ENCODE assay signal across 11 cellular contexts in the genomic region with DNA sequence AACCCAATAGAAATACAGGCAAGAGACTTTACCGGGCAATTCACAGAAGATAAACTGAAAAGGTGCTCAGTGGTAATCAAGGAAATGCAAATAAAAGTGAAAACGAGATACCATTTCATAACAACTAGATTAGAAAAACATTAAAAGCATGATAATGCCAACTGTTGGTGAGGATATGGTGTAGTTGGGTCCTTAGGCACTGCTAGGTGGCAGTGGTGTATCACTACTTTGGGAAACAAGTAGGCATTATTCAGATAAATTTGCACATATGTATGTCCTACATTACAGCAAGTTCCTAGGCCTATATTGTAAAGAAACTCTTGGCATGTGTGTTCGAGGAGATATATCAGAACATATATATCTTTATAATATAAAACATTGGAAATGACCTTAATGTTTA. TPM values are rescaled to one million over a fixed set of nuclear protein-coding genes. Genes with fewer than 3 reads are reported as not detected.
DNase-seq lines count a peak whose midpoint lies in the region; ATAC-seq and TF ChIP-seq lines count a peak whose summit lies in the region.
"Had no signal": no experiment of that assay in that cellular context is flagged by ENCODE, and none has a peak within 500 bp of the region (broad histone marks: within the 10 kb centered on the region; RNA-seq: fewer than 3 reads in every experiment).

No MANE protein-coding gene starts in this region.

- H3K79me2 ChIP-seq in GM23248 (ENCODE audit: insufficient read depth) (no peaks in the 10 kb centered on the region), fibroblast of lung (ENCODE audit: control insufficient read depth, insufficient read depth, low read length) (no peaks in the 10 kb centered on the region)

- H3K9me2 ChIP-seq in GM23248 (ENCODE audit: insufficient read depth), result no peaks in the 10 kb centered on the region

- intact Hi-C loops in testis (cut with DNase I; ENCODE audit: low total_unique reads), result no loop called here

- H2AFZ ChIP-seq in GM23248 (no peak overlapping the region), fibroblast of lung (ENCODE audit: low read length) (no peak overlapping the region)

- peaks cover 5% of the 10 kb centered on the region for H3K36me3 Mint-ChIP-seq in activated T-cell treated with anti-CD3 and anti-CD28 coated beads, Interleukin-2, amount 50 U/mL, for 4 hours (ENCODE audit: insufficient read depth)

- H3K9me3 Mint-ChIP-seq in activated T-cell treated with anti-CD3 and anti-CD28 coated beads, Interleukin-2, amount 50 U/mL, for 4 hours, result peaks cover 10% of the 10 kb centered on the region

- H3K36me3 ChIP-seq in GM23248 (ENCODE audit: low read depth) (peaks cover 4% of the 10 kb centered on the region; the same call in 1 of the 2 replicates), fibroblast of lung (ENCODE audit: control insufficient read depth, insufficient read depth, low read length) (no peaks in the 10 kb centered on the region), testis (ENCODE audit: low read depth, missing control alignments) (no peaks in the 10 kb centered on the region)

- H3K9me3 ChIP-seq in GM23248 (ENCODE audit: low read depth), result no peaks in the 10 kb centered on the region
- H3K9me3 ChIP-seq in fibroblast of lung (ENCODE audit: control insufficient read depth, insufficient read depth, low read depth, low read length), result no peaks in the 10 kb centered on the region
- H3K9me3 ChIP-seq in testis, result no peaks in the 10 kb centered on the region

- WGBS in GM23248 (ENCODE audit: low coverage in 1 of 2, low lambda C conversion rate in 2 of 2, missing lambda C conversion rate in 2 of 2), 2 experiments, result 51 to 62% methylated on average over 3 of the region's 3 CpGs
- WGBS in testis, 2 donors, result 62 to 70% methylated on average over 3 of the region's 3 CpGs

- no peak overlapping the region for H3K4me3 Mint-ChIP-seq in activated T-cell treated with anti-CD3 and anti-CD28 coated beads, Interleukin-2, amount 50 U/mL, for 4 hours
- H3K4me3 Mint-ChIP-seq: activated naive CD8-positive, alpha-beta T cell treated with anti-CD3 and anti-CD28 coated beads, Interleukin-2, amount 50 U/mL, for 24 hours had no signal

- H3K9ac ChIP-seq in GM23248 (no peak overlapping the region), fibroblast of lung (ENCODE audit: insufficient read depth, low read length) (no peak overlapping the region)

- H3K27me3 ChIP-seq in GM23248 (replicated peaks; ENCODE audit: insufficient read depth), result no peaks in the 10 kb centered on the region
- no peaks in the 10 kb centered on the region for H3K27me3 ChIP-seq in fibroblast of lung (ENCODE audit: control insufficient read depth, insufficient read depth, low read length)
- no peaks in the 10 kb centered on the region for H3K27me3 ChIP-seq in testis

- in situ Hi-C loops in GM23248 (cut with MboI), result no loop called here

- peak; percentile 44 to 63 for DNase-seq in AML-193 (lab: John Stamatoyannopoulos, UW)
- peak; percentile 48 for DNase-seq in GM23248
- peak; percentile 57 for DNase-seq in RPMI8226
- DNase-seq in fibroblast of lung (ENCODE audit: low read depth in 2 of 2), result peak; percentile 22 to 64
- DNase-seq in activated T-cell treated with anti-CD3 and anti-CD28 coated beads, Interleukin-2, amount 50 U/mL, for 4 hours, result no peak
- DNase-seq in testis, result no peak
- no peak for DNase-seq in substantia nigra (lab: John Stamatoyannopoulos, UW)
- DNase-seq: activated naive CD8-positive, alpha-beta T cell treated with anti-CD3 and anti-CD28 coated beads, Interleukin-2, amount 50 U/mL, for 24 hours; mucosa of descending colon had no signal

- H3F3A ChIP-seq in GM23248 (ENCODE audit: insufficient read depth), result no peaks in the 10 kb centered on the region

- H3K27ac ChIP-seq in GM23248 (no peak overlapping the region), fibroblast of lung (ENCODE audit: insufficient read depth, low read length) (no peak overlapping the region), testis (no peak overlapping the region), substantia nigra (ENCODE audit: low read depth, low read length, poor library complexity, severe bottlenecking) (no peak overlapping the region)
- H3K27ac ChIP-seq: SK-N-MC had no signal

- peak; percentile 44 to 60 for TF ChIP-seq CTCF in fibroblast of lung (conservative IDR thresholded peaks at IDR 0.05 in 1 of 2, IDR thresholded peaks at IDR 0.05 in 1 of 2; ENCODE audit: low read depth in 1 of 2, low read length in 2 of 2)
- no peak for TF ChIP-seq CTCF in testis (IDR thresholded peaks at IDR 0.05)

- no peak for TF ChIP-seq POLR2A in testis (IDR thresholded peaks at IDR 0.05)

- no peaks in the 10 kb centered on the region for H3K4me1 ChIP-seq in GM23248 (ENCODE audit: insufficient read depth)
- H3K4me1 ChIP-seq in fibroblast of lung (ENCODE audit: control insufficient read depth, extremely low read depth, insufficient read depth, low read length), result no peaks in the 10 kb centered on the region
- no peaks in the 10 kb centered on the region for H3K4me1 ChIP-seq in testis

- no peak overlapping the region for H3K4me2 ChIP-seq in GM23248 (ENCODE audit: unreplicated experiment)
- no peak overlapping the region for H3K4me2 ChIP-seq in fibroblast of lung (ENCODE audit: extremely low read depth, insufficient read depth, low read length)

- no peaks in the 10 kb centered on the region for H3K4me1 Mint-ChIP-seq in activated T-cell treated with anti-CD3 and anti-CD28 coated beads, Interleukin-2, amount 50 U/mL, for 4 hours (ENCODE audit: low read depth)
- H3K4me1 Mint-ChIP-seq: activated naive CD8-positive, alpha-beta T cell treated with anti-CD3 and anti-CD28 coated beads, Interleukin-2, amount 50 U/mL, for 24 hours had no signal

- H3K27me3 Mint-ChIP-seq in activated T-cell treated with anti-CD3 and anti-CD28 coated beads, Interleukin-2, amount 50 U/mL, for 4 hours (ENCODE audit: low read depth), result no peaks in the 10 kb centered on the region
- H3K27me3 Mint-ChIP-seq: activated naive CD8-positive, alpha-beta T cell treated with anti-CD3 and anti-CD28 coated beads, Interleukin-2, amount 50 U/mL, for 24 hours had no signal

- ATAC-seq in GM21529 (IDR thresholded peaks at IDR 0.05; ENCODE audit: unreplicated experiment), result no peak
- no peak for ATAC-seq in activated T-cell treated with anti-CD3 and anti-CD28 coated beads, Interleukin-2, amount 50 U/mL, for 4 hours
- ATAC-seq: activated naive CD8-positive, alpha-beta T cell treated with anti-CD3 and anti-CD28 coated beads, Interleukin-2, amount 50 U/mL, for 24 hours; mucosa of descending colon had no signal

- H3K4me3 ChIP-seq in GM23248 (no peak overlapping the region), fibroblast of lung (replicated peaks in 1 of 4; ENCODE audit: control extremely low read depth in 1 of 4, insufficient read depth in 1 of 4, low read depth in 3 of 4, low read length in 4 of 4) (no peak overlapping the region), testis (no peak overlapping the region)
- H3K4me3 ChIP-seq: mucosa of descending colon, SK-N-MC had no signal

- H4K20me1 ChIP-seq in GM23248 (ENCODE audit: insufficient read depth), result no peaks in the 10 kb centered on the region
- no peaks in the 10 kb centered on the region for H4K20me1 ChIP-seq in fibroblast of lung (ENCODE audit: control insufficient read depth, extremely low read depth, insufficient read depth, low read length)

RNA-seq across cellular contexts. Expression of a gene that starts 31.0 kb away (rescaled TPM):
- total RNA-seq in GM23248 (2014; rRNA removed; shearing (Covaris generic)), result 1.5 and 4.4 TPM in 2 replicates
- polyA plus RNA-seq in GM23248 (2016; fragmentation: Nextera tagmentation; extraction: Ambion mirVana) (2.8 and 4.4 TPM in 2 replicates), fibroblast of lung (2.1 and 3.2 TPM in 2 replicates), testis (ENCODE audit: insufficient read depth, low read depth, low replicate concordance) (56.9 TPM)
- total RNA-seq in fibroblast of lung (4.4 and 9.1 TPM in 2 replicates), testis (10 to 100 TPM; 38.2 to 68.7 TPM)
- polyA plus RNA-seq in fibroblast of lung (2012), result 2.6 and 3.0 TPM in 2 replicates
- polyA minus RNA-seq in fibroblast of lung (ENCODE audit: low replicate concordance), result 0.85 and 7.5 TPM in 2 replicates
- 1 to 10 TPM in 2 of 3 donors, under 1 TPM in 1; 0.30 to 2.2 (median 1.4) TPM for total RNA-seq in activated T-cell treated with anti-CD3 and anti-CD28 coated beads, Interleukin-2, amount 50 U/mL, for 4 hours

Comparison
In these comparisons a context has a peak if more than half of its experiments do, and no peak if none do; other contexts are left out.
1. DNase-seq: peak in AML-193 (2 of 2), GM23248 (single experiment), RPMI8226 (single experiment) and fibroblast of lung (2 of 2); none in activated T-cell treated with anti-CD3 and anti-CD28 coated beads, Interleukin-2, amount 50 U/mL, for 4 hours (single experiment), testis (single experiment) and substantia nigra (0 of 49).
2. CTCF ChIP-seq: peak in fibroblast of lung (2 of 2); none in testis (0 of 3).